8 cellular contexts compared by ENCODE assay signal in the genomic region with DNA sequence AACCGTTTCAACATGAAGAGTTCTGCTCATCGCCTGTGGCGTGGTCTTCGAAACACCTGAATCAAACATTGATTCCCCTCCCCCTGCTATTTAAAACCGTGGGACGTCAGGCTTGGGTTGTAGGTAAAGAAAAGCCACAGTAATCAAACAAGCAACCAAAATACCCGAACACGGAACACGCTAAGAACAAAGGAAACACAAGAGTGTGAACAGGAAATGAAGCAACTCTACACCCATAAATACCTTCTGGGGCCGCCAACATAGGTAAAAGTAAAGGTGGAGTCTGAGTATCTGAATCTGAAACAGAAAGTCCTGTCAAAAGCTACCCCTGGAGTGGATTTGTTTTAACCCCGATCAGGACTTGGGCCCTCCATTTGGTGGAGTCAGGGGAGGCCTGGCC. TPM values are rescaled to one million over a fixed set of nuclear protein-coding genes. Genes with fewer than 3 reads are reported as not detected.
DNase-seq lines count a peak whose midpoint lies in the region; ATAC-seq, FAIRE-seq and TF ChIP-seq lines count a peak whose summit lies in the region.
"Not testable (repeated sequence)": the region's sequence is repeated elsewhere in the genome, so short reads cannot be mapped to it uniquely, and the experiment has no call there.

No MANE protein-coding gene starts in this region.

- H3K4me3 Mint-ChIP-seq in CD4-positive, alpha-beta memory T cell: peak overlapping the region; percentile 88 to 98 (median 93)
- H3K4me3 Mint-ChIP-seq in immature natural killer cell: peak overlapping the region; percentile 94 to 97 (median 95)
- H3K4me3 Mint-ChIP-seq in stimulated activated naive CD8-positive, alpha-beta T cell treated with anti-CD3 and anti-CD28 coated beads, Interleukin-15, amount 100 ng/mL, for 72 hours: peak overlapping the region; percentile 76 to 86

- TF ChIP-seq CTCF in pancreas (IDR thresholded peaks at IDR 0.05): not testable (repeated sequence)

- not testable (repeated sequence) for H3K4me3 ChIP-seq in CD4-positive, alpha-beta memory T cell (ENCODE audit: low read length in 2 of 2)
- H3K4me3 ChIP-seq in MG63 (peak overlapping the region; percentile 64), duodenal mucosa (ENCODE audit: low read depth in 1 of 2, low read length in 2 of 2) (peak overlapping the region; percentile 32 to 35), pancreas (peak overlapping the region in 3 of 4 donors; percentile 31 to 61 (median 49))

- H3K9me3 ChIP-seq in CD4-positive, alpha-beta memory T cell (ENCODE audit: control insufficient read depth in 1 of 2, low read length in 2 of 2); MG63; duodenal mucosa (ENCODE audit: control insufficient read depth in 1 of 2, low read length in 2 of 2); pancreas: not testable (repeated sequence)

- H3K9ac ChIP-seq in duodenal mucosa (ENCODE audit: low read depth in 1 of 2, low read length in 2 of 2): not testable (repeated sequence)

- peak overlapping the region; percentile 90 for H3K27ac ChIP-seq in CD4-positive, alpha-beta memory T cell (ENCODE audit: low read depth, low read length)
- H3K27ac ChIP-seq in duodenal mucosa (ENCODE audit: low read depth, low read length): not testable (repeated sequence)
- peak overlapping the region; percentile 78 to 94 (median 90) for H3K27ac ChIP-seq in pancreas

- H3K27ac Mint-ChIP-seq in CD4-positive, alpha-beta memory T cell: peak overlapping the region; percentile 96 to 99 (median 98)
- peak overlapping the region; percentile 93 to 99 (median 98) for H3K27ac Mint-ChIP-seq in immature natural killer cell
- peak overlapping the region; percentile 96 to 98 for H3K27ac Mint-ChIP-seq in stimulated activated naive CD8-positive, alpha-beta T cell treated with anti-CD3 and anti-CD28 coated beads, Interleukin-15, amount 100 ng/mL, for 72 hours

- FAIRE-seq in pancreas (lab: Jason Lieb, UNC): not testable (repeated sequence)

- H3K27me3 ChIP-seq in CD4-positive, alpha-beta memory T cell (ENCODE audit: insufficient read depth, low read length); MG63; duodenal mucosa (ENCODE audit: control insufficient read depth in 1 of 2, insufficient read depth in 2 of 2, low read length in 2 of 2); pancreas: not testable (repeated sequence)

- H3K27me3 Mint-ChIP-seq in CD4-positive, alpha-beta memory T cell; immature natural killer cell (ENCODE audit: low read depth in 3 of 3); stimulated activated naive CD8-positive, alpha-beta T cell treated with anti-CD3 and anti-CD28 coated beads, Interleukin-15, amount 100 ng/mL, for 72 hours: not testable (repeated sequence)

- not testable (repeated sequence) for ATAC-seq in pancreas; stimulated activated naive CD8-positive, alpha-beta T cell treated with anti-CD3 and anti-CD28 coated beads, Interleukin-15, amount 100 ng/mL, for 72 hours

- H3K4me1 ChIP-seq in CD4-positive, alpha-beta memory T cell (ENCODE audit: insufficient read depth, low read length); duodenal mucosa (ENCODE audit: control insufficient read depth in 1 of 2, insufficient read depth in 2 of 2, low read length in 2 of 2); pancreas: not testable (repeated sequence)

- not testable (repeated sequence) for H3K9me3 Mint-ChIP-seq in CD4-positive, alpha-beta memory T cell; immature natural killer cell; stimulated activated naive CD8-positive, alpha-beta T cell treated with anti-CD3 and anti-CD28 coated beads, Interleukin-15, amount 100 ng/mL, for 72 hours

- H3K36me3 ChIP-seq in CD4-positive, alpha-beta memory T cell (ENCODE audit: insufficient read depth, low read length); MG63; duodenal mucosa (ENCODE audit: control insufficient read depth in 1 of 2, insufficient read depth in 2 of 2, low read length in 2 of 2); pancreas: not testable (repeated sequence)

- H3K4me1 Mint-ChIP-seq in CD4-positive, alpha-beta memory T cell; immature natural killer cell; stimulated activated naive CD8-positive, alpha-beta T cell treated with anti-CD3 and anti-CD28 coated beads, Interleukin-15, amount 100 ng/mL, for 72 hours: not testable (repeated sequence)

- 1% methylated on average over 10 of the region's 11 CpGs for WGBS in pancreas, 2 donors

- not testable (repeated sequence) for H3K36me3 Mint-ChIP-seq in CD4-positive, alpha-beta memory T cell; immature natural killer cell

- intact Hi-C loops in CD4-positive, alpha-beta memory T cell (cut with micrococcal nuclease); pancreas (cut with DNase I): not testable (repeated sequence)

- POLR2A ChIA-PET in CD4-positive, alpha-beta memory T cell (lab: Charles Lee; ENCODE audit: partially characterized antibody): not testable (repeated sequence)

- CTCF ChIA-PET in CD4-positive, alpha-beta memory T cell (lab: Charles Lee; ENCODE audit: partially characterized antibody): not testable (repeated sequence)

- DNase-seq in CD4-positive, alpha-beta memory T cell: peak; percentile 80 to 90 (median 83)
- DNase-seq in MG63, pancreas: not testable (repeated sequence)
- DNase-seq in activated CD4-positive, alpha-beta T cell treated with anti-CD3 and anti-CD28 coated beads for 1 hour: peak; percentile 34
- DNase-seq in activated gamma-delta T cell treated with Interleukin-2 at 50 U/mL for 16 hours (peak; percentile 47), immature natural killer cell (peak; percentile 70 to 76 (median 74))
- DNase-seq in stimulated activated naive CD8-positive, alpha-beta T cell treated with anti-CD3 and anti-CD28 coated beads, Interleukin-15, amount 100 ng/mL, for 72 hours: peak; percentile 48 to 74

RNA-seq across cellular contexts. Expression of gene PPIAL4G, which starts 24.7 kb away (rescaled TPM):
- 1 to 10 TPM; 4.2 to 5.2 TPM for total RNA-seq in CD4-positive, alpha-beta memory T cell
- polyA plus RNA-seq in CD4-positive, alpha-beta memory T cell: under 1 TPM in 1 of 2 donors, not detected in 1; 0.21 TPM
- total RNA-seq in MG63 (2014; rRNA removed; shearing (Covaris generic); ENCODE audit: low replicate concordance): not detected in 2 replicates
- polyA plus RNA-seq in immature natural killer cell (under 1 TPM in 2 of 3 donors, not detected in 1; 0.12 to 0.24 TPM), pancreas (under 1 TPM in 1 of 2 donors, not detected in 1; 0.05 TPM)
- under 1 TPM in 1 of 6 donors, not detected in 5; 0.09 TPM for total RNA-seq in pancreas
